11 cellular contexts compared by ENCODE assay signal in genomic region chr5:142600611-142601360, GRCh38.
DNase-seq lines count a peak whose midpoint lies in the region; ATAC-seq and TF ChIP-seq lines count a peak whose summit lies in the region.
"Had no signal": no experiment of that assay in that cellular context is flagged by ENCODE, and none has a peak within 500 bp of the region (broad histone marks: within the 10 kb centered on the region; RNA-seq: fewer than 3 reads in every experiment).

No MANE protein-coding gene starts in this region.

- no peaks in the 10 kb centered on the region for H3K9me3 ChIP-seq in neural progenitor cell (ENCODE audit: low read depth)

- DNase-seq in AG10803 (ENCODE audit: low read depth) (peak; percentile 53), NCI-H748 treated with DMSO at 0.1 percent for 48 hours (lab: John Stamatoyannopoulos, UW) (peak; percentile 17), fibroblast of gingiva (ENCODE audit: low read depth) (peak; percentile 95), neural progenitor cell (ENCODE audit: low spot score) (no peak), HuH-7 (ENCODE audit: low spot score) (no peak)
- DNase-seq: CD8-positive, alpha-beta T cell had no signal

- H3K4me3 Mint-ChIP-seq in neural progenitor cell: no peak overlapping the region
- H3K4me3 Mint-ChIP-seq: activated CD4-positive, alpha-beta T cell treated with anti-CD3 and anti-CD28 coated beads for 36 hours; CD8-positive, alpha-beta T cell had no signal

- H3K27ac ChIP-seq in neural progenitor cell: no peak overlapping the region
- H3K27ac ChIP-seq: epithelial cell of prostate had no signal

- no peaks in the 10 kb centered on the region for H3K79me2 ChIP-seq in neural progenitor cell (ENCODE audit: low read depth)

- no peak overlapping the region for H3K4me3 ChIP-seq in AG10803 (ENCODE audit: low read length)
- H3K4me3 ChIP-seq in neural progenitor cell: no peak overlapping the region

- H3K4me1 Mint-ChIP-seq in neural progenitor cell: peaks cover 25% of the 10 kb centered on the region

- ATAC-seq in GM21515 (IDR thresholded peaks at IDR 0.05; ENCODE audit: unreplicated experiment): no peak
- no peak for ATAC-seq in GM18498 (IDR thresholded peaks at IDR 0.05; ENCODE audit: unreplicated experiment)
- ATAC-seq in HG03097 (IDR thresholded peaks at IDR 0.05; ENCODE audit: low FRiP score, unreplicated experiment): no peak
- ATAC-seq: activated CD4-positive, alpha-beta T cell treated with anti-CD3 and anti-CD28 coated beads for 36 hours; CD8-positive, alpha-beta T cell had no signal

- no peaks in the 10 kb centered on the region for H3K36me3 ChIP-seq in neural progenitor cell

- H2AFZ ChIP-seq in neural progenitor cell (replicated peaks): peak overlapping the region; percentile 64

- H3F3A ChIP-seq in neural progenitor cell (ENCODE audit: low read depth): no peaks in the 10 kb centered on the region

- no peak overlapping the region for H3K4me2 ChIP-seq in neural progenitor cell

- H3K27ac Mint-ChIP-seq in neural progenitor cell: no peak overlapping the region
- H3K27ac Mint-ChIP-seq: activated CD4-positive, alpha-beta T cell treated with anti-CD3 and anti-CD28 coated beads for 36 hours; CD8-positive, alpha-beta T cell had no signal

- no peaks in the 10 kb centered on the region for H4K20me1 ChIP-seq in neural progenitor cell (ENCODE audit: low read depth)

- TF ChIP-seq CTCF in AG10803 (conservative IDR thresholded peaks at IDR 0.05; ENCODE audit: low read length) (no peak), neural progenitor cell (IDR thresholded peaks at IDR 0.05) (no peak)

- H3K27me3 Mint-ChIP-seq in neural progenitor cell (ENCODE audit: insufficient read depth, low read depth): peaks cover 3% of the 10 kb centered on the region

- no peaks in the 10 kb centered on the region for H3K27me3 ChIP-seq in neural progenitor cell

- no peaks in the 10 kb centered on the region for H3K36me3 Mint-ChIP-seq in neural progenitor cell
- H3K36me3 Mint-ChIP-seq: CD8-positive, alpha-beta T cell had no signal

- no peak overlapping the region for H3K9ac ChIP-seq in neural progenitor cell

- H3K9me3 Mint-ChIP-seq in neural progenitor cell: no peaks in the 10 kb centered on the region
- H3K9me3 Mint-ChIP-seq: CD8-positive, alpha-beta T cell had no signal

- H3K4me1 ChIP-seq in neural progenitor cell: no peaks in the 10 kb centered on the region

Comparison
In these comparisons a context has a peak if more than half of its experiments do, and no peak if none do; other contexts are left out.
1. DNase-seq: peak in AG10803 (single experiment), NCI-H748 treated with DMSO at 0.1 percent for 48 hours (single experiment) and fibroblast of gingiva (single experiment); none in neural progenitor cell (single experiment) and HuH-7 (single experiment).